Comparison of ENCODE assay signal across 8 cellular contexts in genomic region chr21:33479679-33480480, GRCh38. TPM values are rescaled to one million over a fixed set of nuclear protein-coding genes. Genes with fewer than 3 reads are reported as not detected.
DNase-seq lines count a peak whose midpoint lies in the region; ATAC-seq and TF ChIP-seq lines count a peak whose summit lies in the region.

Gene TMEM50B (minus strand): TSS chr21:33479974. CDS start chr21:33468885, 11,089 bp downstream.

- peak; percentile 20; the same call in 1 of the 2 replicates for TF ChIP-seq CTCF in LNCAP (IDR thresholded peaks at IDR 0.05)
- peak; percentile 20 for TF ChIP-seq CTCF in fibroblast of mammary gland (conservative IDR thresholded peaks at IDR 0.05; ENCODE audit: control insufficient read depth, insufficient read depth, low read depth, low read length)

- no peaks in the 10 kb centered on the region for H3K36me3 Mint-ChIP-seq in activated T-helper 17 cell treated with anti-CD3 and anti-CD28 coated beads, Interleukin-2, amount 50 U/mL, for 72 hours (ENCODE audit: low read depth)
- no peaks in the 10 kb centered on the region for H3K36me3 Mint-ChIP-seq in natural killer cell treated with Interleukin-12 subunit alpha and Interleukin-12 subunit beta and Interleukin-15 and Interleukin-18, amount 100 ng/mL, for 72 hours

- peak; percentile 97 for ATAC-seq in activated T-helper 17 cell treated with anti-CD3 and anti-CD28 coated beads, Interleukin-2, amount 50 U/mL, for 72 hours (replicated peaks)
- peak; percentile 97 to 98 for ATAC-seq in natural killer cell treated with Interleukin-12 subunit alpha and Interleukin-12 subunit beta and Interleukin-15 and Interleukin-18, amount 100 ng/mL, for 72 hours
- peak; percentile 99 for ATAC-seq in stimulated activated naive CD8-positive, alpha-beta T cell treated with anti-CD3 and anti-CD28 coated beads, Interleukin-15, Interleukin-2, amounts not matched to agents 100 U/mL and 50 U/mL, for 24 hours

- H3K9me3 Mint-ChIP-seq in activated T-helper 17 cell treated with anti-CD3 and anti-CD28 coated beads, Interleukin-2, amount 50 U/mL, for 72 hours: no peaks in the 10 kb centered on the region
- H3K9me3 Mint-ChIP-seq in natural killer cell treated with Interleukin-12 subunit alpha and Interleukin-12 subunit beta and Interleukin-15 and Interleukin-18, amount 100 ng/mL, for 72 hours: no peaks in the 10 kb centered on the region

- H3K4me3 ChIP-seq in fibroblast of mammary gland (ENCODE audit: control insufficient read depth, low read depth, low read length): peak within 1 kb of the TSS; percentile 86

- DNase-seq in EL: peak; percentile 97
- DNase-seq in GOT3 (lab: John Stamatoyannopoulos, UW): peak; percentile 99
- peak; percentile 98 for DNase-seq in RPMI8226
- peak; percentile 93 for DNase-seq in fibroblast of mammary gland (ENCODE audit: low read depth)
- DNase-seq in natural killer cell treated with Interleukin-12 subunit alpha and Interleukin-12 subunit beta and Interleukin-15 and Interleukin-18, amount 100 ng/mL, for 72 hours (ENCODE audit: low spot score): peak; percentile 98
- peak; percentile 96 for DNase-seq in stimulated activated naive CD8-positive, alpha-beta T cell treated with anti-CD3 and anti-CD28 coated beads, Interleukin-15, Interleukin-2, amounts not matched to agents 100 U/mL and 50 U/mL, for 24 hours

- H3K27ac Mint-ChIP-seq in activated T-helper 17 cell treated with anti-CD3 and anti-CD28 coated beads, Interleukin-2, amount 50 U/mL, for 72 hours: peak within 1 kb of the TSS; percentile 93
- H3K27ac Mint-ChIP-seq in natural killer cell treated with Interleukin-12 subunit alpha and Interleukin-12 subunit beta and Interleukin-15 and Interleukin-18, amount 100 ng/mL, for 72 hours: peak within 1 kb of the TSS; percentile 67 to 92

- no peaks in the 10 kb centered on the region for H3K27me3 Mint-ChIP-seq in activated T-helper 17 cell treated with anti-CD3 and anti-CD28 coated beads, Interleukin-2, amount 50 U/mL, for 72 hours
- H3K27me3 Mint-ChIP-seq in natural killer cell treated with Interleukin-12 subunit alpha and Interleukin-12 subunit beta and Interleukin-15 and Interleukin-18, amount 100 ng/mL, for 72 hours: peaks cover 0 to 3% of the 10 kb centered on the region in 2 donors

- H3K4me1 Mint-ChIP-seq in activated T-helper 17 cell treated with anti-CD3 and anti-CD28 coated beads, Interleukin-2, amount 50 U/mL, for 72 hours: peaks cover 5% of the 10 kb centered on the region
- peaks cover 10 to 15% of the 10 kb centered on the region in 2 donors for H3K4me1 Mint-ChIP-seq in natural killer cell treated with Interleukin-12 subunit alpha and Interleukin-12 subunit beta and Interleukin-15 and Interleukin-18, amount 100 ng/mL, for 72 hours (ENCODE audit: low read depth in 2 of 2)

- peak within 1 kb of the TSS; percentile 86 for H3K4me3 Mint-ChIP-seq in activated T-helper 17 cell treated with anti-CD3 and anti-CD28 coated beads, Interleukin-2, amount 50 U/mL, for 72 hours
- peak within 1 kb of the TSS; percentile 88 for H3K4me3 Mint-ChIP-seq in natural killer cell treated with Interleukin-12 subunit alpha and Interleukin-12 subunit beta and Interleukin-15 and Interleukin-18, amount 100 ng/mL, for 72 hours

RNA-seq across cellular contexts. Expression of gene TMEM50B, which starts in this region (rescaled TPM):
- total RNA-seq in activated T-helper 17 cell treated with anti-CD3 and anti-CD28 coated beads, Interleukin-2, amount 50 U/mL, for 72 hours: 10 to 100 TPM; 20.0 to 22.5 TPM
- total RNA-seq in natural killer cell treated with Interleukin-12 subunit alpha and Interleukin-12 subunit beta and Interleukin-15 and Interleukin-18, amount 100 ng/mL, for 72 hours: 10 to 100 TPM; 19.5 to 24.7 TPM

Comparison
In these comparisons a context has a peak if more than half of its experiments do, and no peak if none do; other contexts are left out.
1. Peak in every context shown above with its lines: DNase-seq, ATAC-seq and H3K4me3 ChIP-seq.